ENCODE assay signal across 13 cellular contexts in genomic region chr5:39091940-39092580, GRCh38.
"Had no signal": no experiment of that assay in that cellular context is flagged by ENCODE, and none has a peak within 500 bp of the region (broad histone marks: within the 10 kb centered on the region; RNA-seq: fewer than 3 reads in every experiment).

No MANE protein-coding gene starts in this region.

- H3K4me1 Mint-ChIP-seq: activated B cell treated with CpG ODN at 0.5 μM for 24 hours; activated CD4-positive, alpha-beta T cell treated with anti-CD3 and anti-CD28 coated beads, Interleukin-2, amount 10 ng/mL, durations not matched to agents 24 days and 14 days; activated naive CD4-positive, alpha-beta T cell treated with anti-CD3 and anti-CD28 coated beads, Interleukin-2, amount 50 U/mL, for 24 hours; brain had no signal

- DNase-seq: activated B cell treated with CpG ODN at 0.5 μM for 24 hours; activated CD4-positive, alpha-beta T cell treated with anti-CD3 and anti-CD28 coated beads, Interleukin-2, amount 10 ng/mL, durations not matched to agents 24 days and 14 days; activated T-cell treated with anti-CD3 and anti-CD28 coated beads, Interleukin-2, amount 50 U/mL, for 1 hour; foreskin melanocyte; head of caudate nucleus; stimulated activated CD4-positive, alpha-beta T cell treated with anti-CD3 and anti-CD28 coated beads, Interleukin-4, amount 100 ng/mL, for 4 hours; stimulated activated naive CD8-positive, alpha-beta T cell treated with anti-CD3 and anti-CD28 coated beads, Interleukin-15, amount 100 ng/mL, for 72 hours; T-helper 2 cell had no signal

- H3K36me3 ChIP-seq: thoracic aorta had no signal

- H3K9me3 Mint-ChIP-seq: natural killer cell treated with Interleukin-12 subunit alpha and Interleukin-12 subunit beta and Interleukin-15 and Interleukin-18, amount 100 ng/mL, for 72 hours; stimulated activated naive CD8-positive, alpha-beta T cell treated with anti-CD3 and anti-CD28 coated beads, Interleukin-15, amount 100 ng/mL, for 72 hours had no signal

- H3K4me3 Mint-ChIP-seq: activated B cell treated with CpG ODN at 0.5 μM for 24 hours; activated CD4-positive, alpha-beta T cell treated with anti-CD3 and anti-CD28 coated beads, Interleukin-2, amount 10 ng/mL, durations not matched to agents 24 days and 14 days; activated naive CD4-positive, alpha-beta T cell treated with anti-CD3 and anti-CD28 coated beads, Interleukin-2, amount 50 U/mL, for 24 hours; brain; natural killer cell treated with Interleukin-12 subunit alpha and Interleukin-12 subunit beta and Interleukin-15 and Interleukin-18, amount 100 ng/mL, for 72 hours; stimulated activated naive CD8-positive, alpha-beta T cell treated with anti-CD3 and anti-CD28 coated beads, Interleukin-15, amount 100 ng/mL, for 72 hours had no signal

- H3K9me3 ChIP-seq: thoracic aorta had no signal

- H3K27ac Mint-ChIP-seq: activated B cell treated with CpG ODN at 0.5 μM for 24 hours; activated CD4-positive, alpha-beta T cell treated with anti-CD3 and anti-CD28 coated beads, Interleukin-2, amount 10 ng/mL, durations not matched to agents 24 days and 14 days; activated naive CD4-positive, alpha-beta T cell treated with anti-CD3 and anti-CD28 coated beads, Interleukin-2, amount 50 U/mL, for 24 hours; brain; natural killer cell treated with Interleukin-12 subunit alpha and Interleukin-12 subunit beta and Interleukin-15 and Interleukin-18, amount 100 ng/mL, for 72 hours; stimulated activated naive CD8-positive, alpha-beta T cell treated with anti-CD3 and anti-CD28 coated beads, Interleukin-15, amount 100 ng/mL, for 72 hours had no signal

- H3K27ac ChIP-seq: thoracic aorta had no signal

- FAIRE-seq: TTC549 had no signal

- ATAC-seq: natural killer cell treated with Interleukin-12 subunit alpha and Interleukin-12 subunit beta and Interleukin-15 and Interleukin-18, amount 100 ng/mL, for 72 hours; stimulated activated naive CD8-positive, alpha-beta T cell treated with anti-CD3 and anti-CD28 coated beads, Interleukin-15, amount 100 ng/mL, for 72 hours had no signal

- H3K36me3 Mint-ChIP-seq: activated naive CD4-positive, alpha-beta T cell treated with anti-CD3 and anti-CD28 coated beads, Interleukin-2, amount 50 U/mL, for 24 hours; brain; natural killer cell treated with Interleukin-12 subunit alpha and Interleukin-12 subunit beta and Interleukin-15 and Interleukin-18, amount 100 ng/mL, for 72 hours had no signal

- H3K4me3 ChIP-seq: thoracic aorta had no signal
